18 cellular contexts compared by ENCODE assay signal in the genomic region with DNA sequence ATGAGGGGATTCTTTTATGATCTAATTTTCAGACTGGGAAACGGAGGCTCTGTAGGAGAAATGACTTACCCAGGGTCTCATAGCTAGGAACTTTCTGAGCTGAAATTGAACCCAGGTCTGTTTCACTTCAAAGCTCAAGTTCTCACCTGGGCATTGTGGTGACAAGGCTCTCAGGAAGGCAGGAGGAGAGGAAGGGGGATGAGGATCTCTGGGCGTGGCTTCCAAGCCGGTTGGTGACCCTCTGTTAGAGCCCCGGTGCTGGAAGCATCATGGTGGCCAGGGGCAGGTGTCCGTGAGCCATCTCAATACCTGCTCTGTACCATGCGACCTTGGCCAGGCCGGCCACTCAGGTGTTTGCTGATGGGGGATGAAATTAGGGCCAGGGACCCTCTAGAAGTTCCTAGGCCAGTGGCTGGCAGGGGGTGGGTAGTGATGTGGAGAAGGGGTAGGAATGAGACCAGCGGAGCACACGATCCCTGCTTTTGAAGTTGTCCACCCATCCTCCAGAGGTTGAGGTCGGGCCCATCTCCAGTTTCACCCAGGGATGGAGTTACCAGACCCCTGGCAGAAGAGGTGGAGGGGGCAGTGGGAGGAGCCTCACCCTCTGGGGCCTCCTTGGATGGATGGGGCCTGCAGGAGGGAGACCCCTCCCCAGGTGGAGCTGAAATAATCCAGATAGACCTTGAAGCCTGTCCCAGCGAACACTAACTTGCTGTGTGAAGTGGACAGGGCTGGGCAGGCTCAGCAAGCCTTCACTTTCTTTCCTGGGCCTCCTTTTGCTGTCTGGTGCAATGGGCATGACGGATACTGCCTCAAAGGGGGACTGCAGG. TPM values are rescaled to one million over a fixed set of nuclear protein-coding genes. Genes with fewer than 3 reads are reported as not detected.
"Had no signal": no experiment of that assay in that cellular context is flagged by ENCODE, and none has a peak within 500 bp of the region (broad histone marks: within the 10 kb centered on the region; RNA-seq: fewer than 3 reads in every experiment).

No MANE protein-coding gene starts in this region.

- H3K27ac ChIP-seq: colonic mucosa, heart right ventricle, psoas muscle, sigmoid colon had no signal

- H3K27ac Mint-ChIP-seq: activated CD4-positive, alpha-beta memory T cell treated with anti-CD3 and anti-CD28 coated beads, Interleukin-2, amount 10 ng/mL, durations not matched to agents 7 days and 5 days; activated naive CD8-positive, alpha-beta T cell treated with anti-CD3 and anti-CD28 coated beads for 36 hours; activated T-cell treated with anti-CD3 and anti-CD28 coated beads, Interleukin-2, amount 50 U/mL, for 72 hours had no signal

- DNase-seq: activated CD4-positive, alpha-beta memory T cell treated with anti-CD3 and anti-CD28 coated beads, Interleukin-2, amount 10 ng/mL, durations not matched to agents 7 days and 5 days; activated CD8-positive, alpha-beta memory T cell treated with anti-CD3 and anti-CD28 coated beads, Interleukin-2, amount 50 U/mL, for 4 hours; activated gamma-delta T cell treated with Interleukin-2 at 50 U/mL for 16 hours; activated naive CD8-positive, alpha-beta T cell treated with anti-CD3 and anti-CD28 coated beads for 36 hours; activated T-cell treated with anti-CD3 and anti-CD28 coated beads, Interleukin-2, amount 50 U/mL, for 72 hours; aorta; effector CD4-positive, alpha-beta T cell; heart right ventricle; midbrain; psoas muscle; sigmoid colon; stimulated activated CD4-positive, alpha-beta T cell treated with anti-CD3 and anti-CD28 coated beads, Interleukin-12 subunit alpha, Interleukin-12 subunit beta, amount 100 ng/mL, for 4 hours; stimulated activated naive CD8-positive, alpha-beta T cell treated with anti-CD3 and anti-CD28 coated beads, Interleukin-15, Interleukin-2, amounts not matched to agents 100 U/mL and 50 U/mL, for 24 hours had no signal

- H3K36me3 Mint-ChIP-seq: activated naive CD8-positive, alpha-beta T cell treated with anti-CD3 and anti-CD28 coated beads for 36 hours had no signal

- H3K4me3 ChIP-seq: colonic mucosa, heart right ventricle, psoas muscle, sigmoid colon had no signal

- H3K9me3 ChIP-seq: colonic mucosa, heart right ventricle, psoas muscle, sigmoid colon had no signal

- ATAC-seq: activated T-cell treated with anti-CD3 and anti-CD28 coated beads, Interleukin-2, amount 50 U/mL, for 72 hours; heart right ventricle; psoas muscle; stimulated activated naive CD8-positive, alpha-beta T cell treated with anti-CD3 and anti-CD28 coated beads, Interleukin-15, Interleukin-2, amounts not matched to agents 100 U/mL and 50 U/mL, for 24 hours had no signal

- H3K27me3 ChIP-seq: colonic mucosa had no signal

- FAIRE-seq: frontal cortex, keratinocyte had no signal

- H3K36me3 ChIP-seq: colonic mucosa, heart right ventricle, sigmoid colon had no signal

- H3K27me3 Mint-ChIP-seq: activated naive CD8-positive, alpha-beta T cell treated with anti-CD3 and anti-CD28 coated beads for 36 hours had no signal

- H3K4me3 Mint-ChIP-seq: activated CD4-positive, alpha-beta memory T cell treated with anti-CD3 and anti-CD28 coated beads, Interleukin-2, amount 10 ng/mL, durations not matched to agents 7 days and 5 days; activated naive CD8-positive, alpha-beta T cell treated with anti-CD3 and anti-CD28 coated beads for 36 hours; activated T-cell treated with anti-CD3 and anti-CD28 coated beads, Interleukin-2, amount 50 U/mL, for 72 hours had no signal

- H3K4me1 ChIP-seq: psoas muscle had no signal

- H3K9me3 Mint-ChIP-seq: activated CD4-positive, alpha-beta memory T cell treated with anti-CD3 and anti-CD28 coated beads, Interleukin-2, amount 10 ng/mL, durations not matched to agents 7 days and 5 days; activated naive CD8-positive, alpha-beta T cell treated with anti-CD3 and anti-CD28 coated beads for 36 hours; activated T-cell treated with anti-CD3 and anti-CD28 coated beads, Interleukin-2, amount 50 U/mL, for 72 hours had no signal

RNA-seq across cellular contexts. Expression of a gene that starts 5.9 kb away (rescaled TPM):
- total RNA-seq: activated T-cell treated with anti-CD3 and anti-CD28 coated beads, Interleukin-2, amount 50 U/mL, for 72 hours; fibroblast of lung had no signal
- polyA plus RNA-seq: fibroblast of lung, keratinocyte, liver had no signal
